25 cellular contexts compared by ENCODE assay signal in genomic region chr20:51482836-51483235, GRCh38. TPM values are rescaled to one million over a fixed set of nuclear protein-coding genes. Genes with fewer than 3 reads are reported as not detected.
DNase-seq lines count a peak whose midpoint lies in the region; ATAC-seq and TF ChIP-seq lines count a peak whose summit lies in the region.
"Had no signal": no experiment of that assay in that cellular context is flagged by ENCODE, and none has a peak within 500 bp of the region (broad histone marks: within the 10 kb centered on the region; RNA-seq: fewer than 3 reads in every experiment).

No MANE protein-coding gene starts in this region.

- peaks cover 37 to 76% (median 45%) of the 10 kb centered on the region in 4 donors for H3K4me1 Mint-ChIP-seq in CD4-positive, CD25-positive, alpha-beta regulatory T cell
- H3K4me1 Mint-ChIP-seq in CD8-positive, alpha-beta memory T cell, result peaks cover 78 to 95% (median 92%) of the 10 kb centered on the region in 3 donors
- peaks cover 84% of the 10 kb centered on the region for H3K4me1 Mint-ChIP-seq in activated naive CD8-positive, alpha-beta T cell (ENCODE audit: low read depth)
- H3K4me1 Mint-ChIP-seq in naive thymus-derived CD4-positive, alpha-beta T cell, result peaks cover 70 to 91% (median 82%) of the 10 kb centered on the region in 7 donors

- no peaks in the 10 kb centered on the region for H3K79me2 ChIP-seq in PC-9 (ENCODE audit: low read depth)

- POLR2A ChIA-PET in CD8-positive, alpha-beta memory T cell (lab: Charles Lee), result interaction anchor here (0.6 kb wide), 1 partner anchor 29 kb away, joined by 3 read pairs; no protein-coding TSS in a partner anchor
- POLR2A ChIA-PET in naive thymus-derived CD4-positive, alpha-beta T cell (lab: Charles Lee), result interaction anchor here (1.0 to 1.2 kb wide), 2 partner anchors 15 to 17 kb away, joined by 3 to 4 read pairs; no protein-coding TSS in a partner anchor
- POLR2A ChIA-PET in PC-9 (lab: Charles Lee; ENCODE audit: unreplicated experiment), result interaction anchor here (0.6 kb wide), 1 partner anchor 727 kb away, joined by 3 read pairs; no protein-coding TSS in a partner anchor

- no peak for ATAC-seq in CD4-positive, CD25-positive, alpha-beta regulatory T cell (ENCODE audit: low read depth in 2 of 2)
- no peak for ATAC-seq in naive thymus-derived CD4-positive, alpha-beta T cell
- no peak for ATAC-seq in HG03342 (IDR thresholded peaks at IDR 0.05; ENCODE audit: unreplicated experiment)
- ATAC-seq: heart right ventricle, left colon, SK-N-SH treated with all-trans-retinoic acid at 6 μM for 48 hours had no signal

- H3K36me3 ChIP-seq in CD4-positive, CD25-positive, alpha-beta regulatory T cell (ENCODE audit: control insufficient read depth, insufficient read depth, low read length), result peaks cover 38% of the 10 kb centered on the region
- H3K36me3 ChIP-seq in CD8-positive, alpha-beta memory T cell (ENCODE audit: insufficient read depth, low read length), result peaks cover 11% of the 10 kb centered on the region
- H3K36me3 ChIP-seq in naive thymus-derived CD4-positive, alpha-beta T cell (ENCODE audit: control insufficient read depth in 2 of 3, insufficient read depth in 3 of 3, low read length in 3 of 3), result peaks cover 0 to 22% (median 2%) of the 10 kb centered on the region in 3 experiments
- no peaks in the 10 kb centered on the region for H3K36me3 ChIP-seq in PC-9 (ENCODE audit: low read depth)
- H3K36me3 ChIP-seq: brain microvascular endothelial cell, MG63, uterus had no signal

- H3K4me3 ChIP-seq in CD4-positive, CD25-positive, alpha-beta regulatory T cell (ENCODE audit: low read depth, low read length), result no peak overlapping the region
- H3K4me3 ChIP-seq in CD8-positive, alpha-beta memory T cell (ENCODE audit: low read length), result no peak overlapping the region
- H3K4me3 ChIP-seq in naive thymus-derived CD4-positive, alpha-beta T cell (ENCODE audit: low read length), result no peak overlapping the region
- H3K4me3 ChIP-seq in PC-9, result no peak overlapping the region
- H3K4me3 ChIP-seq: heart right ventricle, MG63, skin epidermis, uterus had no signal

- BruUV-seq in PC-9 (replicated peaks; lab: Mats Ljungman, UMichigan), result no TSS peak

- no peak for TF ChIP-seq CTCF in PC-9 (conservative IDR thresholded peaks at IDR 0.05)

- no peaks in the 10 kb centered on the region for H3K9me2 ChIP-seq in PC-9 (ENCODE audit: insufficient read depth)

- H4K20me1 ChIP-seq in PC-9 (ENCODE audit: insufficient read depth), result no peaks in the 10 kb centered on the region

- H3K27ac ChIP-seq in CD4-positive, CD25-positive, alpha-beta regulatory T cell (ENCODE audit: insufficient read depth, low read length, poor library complexity, severe bottlenecking), result no peak overlapping the region
- no peak overlapping the region for H3K27ac ChIP-seq in CD8-positive, alpha-beta memory T cell (ENCODE audit: low read depth, low read length)
- no peak overlapping the region for H3K27ac ChIP-seq in naive thymus-derived CD4-positive, alpha-beta T cell (ENCODE audit: low read depth, low read length)
- H3K27ac ChIP-seq in PC-9, result no peak overlapping the region
- H3K27ac ChIP-seq: brain microvascular endothelial cell, heart right ventricle, uterus had no signal

- intact Hi-C loops in naive thymus-derived CD4-positive, alpha-beta T cell (cut with micrococcal nuclease), result no loop called here
- intact Hi-C loops in PC-9 (cut with micrococcal nuclease; ENCODE audit: unreplicated experiment), result no loop called here

- H3K27me3 Mint-ChIP-seq in CD4-positive, CD25-positive, alpha-beta regulatory T cell, result no peaks in the 10 kb centered on the region
- no peaks in the 10 kb centered on the region for H3K27me3 Mint-ChIP-seq in CD8-positive, alpha-beta memory T cell
- no peaks in the 10 kb centered on the region for H3K27me3 Mint-ChIP-seq in activated naive CD8-positive, alpha-beta T cell
- H3K27me3 Mint-ChIP-seq in naive thymus-derived CD4-positive, alpha-beta T cell, result no peaks in the 10 kb centered on the region

- H3K4me3 Mint-ChIP-seq in CD4-positive, CD25-positive, alpha-beta regulatory T cell, result peak overlapping the region in 2 of 4 donors; percentile 4 to 65
- H3K4me3 Mint-ChIP-seq in CD8-positive, alpha-beta memory T cell, result peak overlapping the region in 2 of 7 donors; percentile 20 to 24
- peak overlapping the region; percentile 3 for H3K4me3 Mint-ChIP-seq in activated naive CD8-positive, alpha-beta T cell
- peak overlapping the region in 4 of 10 donors; percentile 0 to 38 (median 0) for H3K4me3 Mint-ChIP-seq in naive thymus-derived CD4-positive, alpha-beta T cell
- H3K4me3 Mint-ChIP-seq: H9 had no signal

- H3K9me3 ChIP-seq in CD4-positive, CD25-positive, alpha-beta regulatory T cell (ENCODE audit: control insufficient read depth in 2 of 2, low read length in 2 of 2), result no peaks in the 10 kb centered on the region
- no peaks in the 10 kb centered on the region for H3K9me3 ChIP-seq in CD8-positive, alpha-beta memory T cell (ENCODE audit: low read length)
- no peaks in the 10 kb centered on the region for H3K9me3 ChIP-seq in naive thymus-derived CD4-positive, alpha-beta T cell (ENCODE audit: control insufficient read depth in 2 of 3, low read length in 3 of 3)
- no peaks in the 10 kb centered on the region; the same call in 1 of the 2 replicates for H3K9me3 ChIP-seq in PC-9 (ENCODE audit: insufficient read depth, low read depth)
- H3K9me3 ChIP-seq: MG63, uterus had no signal

- CTCF ChIA-PET in CD8-positive, alpha-beta memory T cell (lab: Charles Lee), result interaction anchor here (1.5 to 1.6 kb wide), 2 partner anchors 59 to 96 kb away, joined by 4 to 8 read pairs; no protein-coding TSS in a partner anchor
- CTCF ChIA-PET in naive thymus-derived CD4-positive, alpha-beta T cell (lab: Charles Lee), result interaction anchor here (1.9 kb wide), 1 partner anchor 32 kb away, joined by 5 read pairs; no protein-coding TSS in a partner anchor
- CTCF ChIA-PET in PC-9 (lab: Charles Lee), result no interaction called here

- H3K36me3 Mint-ChIP-seq in CD4-positive, CD25-positive, alpha-beta regulatory T cell, result peaks cover 40% of the 10 kb centered on the region
- peaks cover 16 to 66% (median 27%) of the 10 kb centered on the region in 3 donors for H3K36me3 Mint-ChIP-seq in CD8-positive, alpha-beta memory T cell
- peaks cover 32% of the 10 kb centered on the region for H3K36me3 Mint-ChIP-seq in activated naive CD8-positive, alpha-beta T cell
- peaks cover 13 to 55% (median 30%) of the 10 kb centered on the region in 5 donors for H3K36me3 Mint-ChIP-seq in naive thymus-derived CD4-positive, alpha-beta T cell

- H2AFZ ChIP-seq in PC-9, result no peak overlapping the region

- no peak overlapping the region for H3K4me2 ChIP-seq in PC-9

- H3K27me3 ChIP-seq in CD4-positive, CD25-positive, alpha-beta regulatory T cell (ENCODE audit: control insufficient read depth, insufficient read depth, low read length), result no peaks in the 10 kb centered on the region
- no peaks in the 10 kb centered on the region for H3K27me3 ChIP-seq in CD8-positive, alpha-beta memory T cell (ENCODE audit: insufficient read depth, low read length, poor library complexity, severe bottlenecking)
- no peaks in the 10 kb centered on the region for H3K27me3 ChIP-seq in naive thymus-derived CD4-positive, alpha-beta T cell (ENCODE audit: control insufficient read depth in 2 of 2, insufficient read depth in 2 of 2, low read length in 2 of 2)
- H3K27me3 ChIP-seq in PC-9 (ENCODE audit: insufficient read depth, low read depth), result no peaks in the 10 kb centered on the region
- H3K27me3 ChIP-seq: brain microvascular endothelial cell, heart right ventricle, MG63, uterus had no signal

- H3K9me3 Mint-ChIP-seq in CD4-positive, CD25-positive, alpha-beta regulatory T cell, result peaks cover 0 to 1% (median 0%) of the 10 kb centered on the region in 7 donors
- H3K9me3 Mint-ChIP-seq in CD8-positive, alpha-beta memory T cell, result no peaks in the 10 kb centered on the region
- H3K9me3 Mint-ChIP-seq in activated naive CD8-positive, alpha-beta T cell (ENCODE audit: low read depth), result no peaks in the 10 kb centered on the region
- H3K9me3 Mint-ChIP-seq in naive thymus-derived CD4-positive, alpha-beta T cell, result peaks cover 0 to 2% (median 0%) of the 10 kb centered on the region in 11 donors
- H3K9me3 Mint-ChIP-seq: H9 had no signal

- H3F3A ChIP-seq in PC-9 (ENCODE audit: insufficient read depth, low read depth), result peaks cover 15% of the 10 kb centered on the region; the same call in 1 of the 2 replicates

- peaks cover 23% of the 10 kb centered on the region for H3K4me1 ChIP-seq in CD4-positive, CD25-positive, alpha-beta regulatory T cell (ENCODE audit: control insufficient read depth, insufficient read depth, low read length, poor library complexity, severe bottlenecking)
- peaks cover 44% of the 10 kb centered on the region for H3K4me1 ChIP-seq in CD8-positive, alpha-beta memory T cell (ENCODE audit: insufficient read depth, low read length)
- peaks cover 29 to 30% of the 10 kb centered on the region in 2 donors for H3K4me1 ChIP-seq in naive thymus-derived CD4-positive, alpha-beta T cell (ENCODE audit: control insufficient read depth in 2 of 2, insufficient read depth in 2 of 2, low read length in 2 of 2)
- peaks cover 15% of the 10 kb centered on the region for H3K4me1 ChIP-seq in PC-9 (replicated peaks; ENCODE audit: insufficient read depth)

- no peak for DNase-seq in CD4-positive, CD25-positive, alpha-beta regulatory T cell
- no peak for DNase-seq in CD8-positive, alpha-beta memory T cell
- DNase-seq in naive thymus-derived CD4-positive, alpha-beta T cell, result no peak
- DNase-seq in MV-4-11 (lab: John Stamatoyannopoulos, UW) (no peak), PC-9 (no peak)
- DNase-seq: brain microvascular endothelial cell; C1 segment of cervical spinal cord; DMS 273 treated with DMSO at 0.1 percent for 48 hours; effector memory CD4-positive, alpha-beta T cell; foreskin fibroblast; H9; heart right ventricle; left colon; mesenchymal stem cell; MG63; NCI-H1417; NCI-H2081; NCI-H82; occipital lobe; stimulated activated CD4-positive, alpha-beta T cell treated with anti-CD3 and anti-CD28 coated beads, Interleukin-2, amount 100 ng/mL, for 24 hours; uterus had no signal

- peak overlapping the region in 2 of 3 donors; percentile 69 to 87 for H3K27ac Mint-ChIP-seq in CD4-positive, CD25-positive, alpha-beta regulatory T cell
- H3K27ac Mint-ChIP-seq in CD8-positive, alpha-beta memory T cell, result peak overlapping the region in 7 of 8 donors; percentile 5 to 96 (median 66)
- peak overlapping the region; percentile 93 for H3K27ac Mint-ChIP-seq in activated naive CD8-positive, alpha-beta T cell
- H3K27ac Mint-ChIP-seq in naive thymus-derived CD4-positive, alpha-beta T cell, result peak overlapping the region in 7 of 9 donors; percentile 0 to 94 (median 27)
- H3K27ac Mint-ChIP-seq: H9 had no signal

RNA-seq across cellular contexts. Expression of gene NFATC2, which starts 59.7 kb away (rescaled TPM):
- 56.8 TPM for total RNA-seq in CD4-positive, CD25-positive, alpha-beta regulatory T cell
- polyA plus RNA-seq in CD4-positive, CD25-positive, alpha-beta regulatory T cell, result 10 to 100 TPM; 11.0 to 17.6 (median 13.5) TPM
- 10 to 100 TPM; 63.0 to 64.4 TPM for total RNA-seq in CD8-positive, alpha-beta memory T cell
- 52.1 TPM for polyA plus RNA-seq in CD8-positive, alpha-beta memory T cell
- total RNA-seq in naive thymus-derived CD4-positive, alpha-beta T cell, result 10 to 100 TPM; 39.8 to 66.8 (median 44.8) TPM
- 10 to 100 TPM; 16.6 to 30.1 TPM for polyA plus RNA-seq in naive thymus-derived CD4-positive, alpha-beta T cell
- total RNA-seq in PC-9 (2021), result 6.3 and 6.8 TPM in 2 replicates

Comparison
In these comparisons a context has a peak if more than half of its experiments do, and no peak if none do; other contexts are left out.
1. H3K27ac Mint-ChIP-seq: peak in every context shown above with its lines; median percentile 93 in activated naive CD8-positive, alpha-beta T cell; 78 in CD4-positive, CD25-positive, alpha-beta regulatory T cell; 66 in CD8-positive, alpha-beta memory T cell; 27 in naive thymus-derived CD4-positive, alpha-beta T cell.